ENCODE assay signal across 23 cellular contexts in the genomic region with DNA sequence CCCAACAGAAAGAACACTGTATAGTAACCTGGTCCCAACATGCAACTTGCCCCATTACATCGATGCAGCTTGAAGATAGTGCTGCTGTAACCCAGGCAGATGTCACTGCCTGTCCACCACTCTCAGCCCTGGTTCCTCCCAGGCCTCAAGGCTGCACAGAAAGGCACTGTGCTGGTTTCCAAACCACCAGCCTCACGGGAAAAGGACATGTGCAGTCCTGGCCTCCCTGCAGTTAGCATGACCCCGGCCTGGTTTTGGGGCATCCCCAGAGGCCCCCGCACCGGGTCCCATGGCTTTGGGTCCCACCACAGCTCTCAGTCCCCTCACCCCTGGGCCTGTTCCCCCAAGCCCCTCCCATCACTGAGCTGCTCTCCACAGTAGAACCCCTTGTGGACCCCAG.
"Had no signal": no experiment of that assay in that cellular context is flagged by ENCODE, and none has a peak within 500 bp of the region (broad histone marks: within the 10 kb centered on the region; RNA-seq: fewer than 3 reads in every experiment).

No MANE protein-coding gene starts in this region.

- H3K9me3 Mint-ChIP-seq: nephron; stimulated activated effector memory CD8-positive, alpha-beta T cell treated with anti-CD3 and anti-CD28 coated beads, Interleukin-12 subunit alpha, Interleukin-12 subunit beta, amount 100 ng/mL, for 72 hours; type B pancreatic cell had no signal

- H3K36me3 Mint-ChIP-seq: naive thymus-derived CD4-positive, alpha-beta T cell; stimulated activated effector memory CD8-positive, alpha-beta T cell treated with anti-CD3 and anti-CD28 coated beads, Interleukin-12 subunit alpha, Interleukin-12 subunit beta, amount 100 ng/mL, for 72 hours had no signal

- DNase-seq: cortex of kidney; effector CD4-positive, alpha-beta T cell; foreskin fibroblast; gastrocnemius medialis; heart left ventricle; kidney; mesenchymal stem cell; midbrain; naive thymus-derived CD4-positive, alpha-beta T cell; right lobe of liver; stimulated activated CD4-positive, alpha-beta T cell treated with anti-CD3 and anti-CD28 coated beads, Interleukin-2, amount 100 ng/mL, for 24 hours; stimulated activated CD4-positive, alpha-beta T cell treated with anti-CD3 and anti-CD28 coated beads, Interleukin-4, amount 100 ng/mL, for 24 hours; stimulated activated naive CD4-positive, alpha-beta T cell treated with Interleukin-2 at 50 U/mL for 16 hours; stomach; thyroid gland had no signal

- H3K27ac Mint-ChIP-seq: naive thymus-derived CD4-positive, alpha-beta T cell; nephron; stimulated activated effector memory CD8-positive, alpha-beta T cell treated with anti-CD3 and anti-CD28 coated beads, Interleukin-12 subunit alpha, Interleukin-12 subunit beta, amount 100 ng/mL, for 72 hours; type B pancreatic cell had no signal

- ATAC-seq: esophagus mucosa; gastrocnemius medialis; heart left ventricle; left lobe of liver; naive thymus-derived CD4-positive, alpha-beta T cell; pancreas; right lobe of liver; stimulated activated effector memory CD8-positive, alpha-beta T cell treated with anti-CD3 and anti-CD28 coated beads, Interleukin-12 subunit alpha, Interleukin-12 subunit beta, amount 100 ng/mL, for 72 hours had no signal

- H3K4me3 Mint-ChIP-seq: naive thymus-derived CD4-positive, alpha-beta T cell; nephron; stimulated activated effector memory CD8-positive, alpha-beta T cell treated with anti-CD3 and anti-CD28 coated beads, Interleukin-12 subunit alpha, Interleukin-12 subunit beta, amount 100 ng/mL, for 72 hours; type B pancreatic cell had no signal

- H3K4me1 Mint-ChIP-seq: naive thymus-derived CD4-positive, alpha-beta T cell; stimulated activated effector memory CD8-positive, alpha-beta T cell treated with anti-CD3 and anti-CD28 coated beads, Interleukin-12 subunit alpha, Interleukin-12 subunit beta, amount 100 ng/mL, for 72 hours had no signal

- H3K27ac ChIP-seq: epithelial cell of prostate, gastrocnemius medialis, heart left ventricle, hepatocyte, pancreas, right lobe of liver, stomach, thyroid gland had no signal
